11 cellular contexts compared by ENCODE assay signal in the genomic region with DNA sequence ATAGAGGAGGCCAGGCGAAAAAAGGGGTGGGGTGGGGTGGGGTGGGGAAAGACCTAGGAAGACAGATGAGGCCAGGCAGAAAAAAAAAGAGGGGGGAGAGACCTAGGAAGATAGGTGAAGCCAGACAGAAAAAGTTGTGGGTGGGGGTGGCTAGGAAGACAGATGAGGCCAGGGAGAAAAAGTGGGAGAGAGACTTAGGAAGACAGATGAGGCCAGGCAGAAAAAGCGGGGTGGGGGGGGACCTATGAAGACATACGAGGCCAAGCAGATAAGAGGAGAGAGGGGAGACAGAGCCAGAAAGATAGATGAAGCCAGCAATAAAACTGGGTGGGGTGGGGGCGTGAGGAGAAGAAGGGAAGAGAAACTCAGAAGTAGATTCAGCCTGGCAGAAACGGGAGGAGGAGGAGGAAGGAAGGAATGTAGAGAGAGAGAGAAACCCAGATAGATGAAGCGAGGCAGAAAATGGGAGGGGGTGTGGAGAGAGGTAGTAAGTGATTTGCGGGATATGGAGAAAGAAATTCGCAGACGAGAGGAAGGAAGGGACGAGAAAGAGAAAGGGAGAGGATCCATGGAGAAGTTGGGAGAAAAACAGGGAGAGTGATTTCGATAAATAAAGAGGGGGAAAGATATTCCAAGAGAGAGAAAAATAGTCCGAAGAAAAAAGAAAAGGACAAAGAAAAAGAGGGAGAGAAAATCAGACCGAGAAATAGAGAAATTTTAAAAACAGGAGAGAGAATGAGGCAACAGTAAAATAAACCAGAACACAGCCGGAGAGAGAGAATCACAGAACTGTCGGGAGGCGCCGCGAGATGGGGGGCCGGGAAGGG. TPM values are rescaled to one million over a fixed set of nuclear protein-coding genes. Genes with fewer than 3 reads are reported as not detected.
DNase-seq lines count a peak whose midpoint lies in the region; ATAC-seq and TF ChIP-seq lines count a peak whose summit lies in the region.
"Had no signal": no experiment of that assay in that cellular context is flagged by ENCODE, and none has a peak within 500 bp of the region (broad histone marks: within the 10 kb centered on the region; RNA-seq: fewer than 3 reads in every experiment).

No MANE protein-coding gene starts in this region.

- H3K9me3 Mint-ChIP-seq in activated naive CD4-positive, alpha-beta T cell treated with anti-CD3 and anti-CD28 coated beads for 36 hours, result no peaks in the 10 kb centered on the region
- H3K9me3 Mint-ChIP-seq in activated naive CD8-positive, alpha-beta T cell treated with anti-CD3 and anti-CD28 coated beads for 36 hours, result peaks cover 13% of the 10 kb centered on the region

- no peak overlapping the region for H3K9ac ChIP-seq in iPS-15b (ENCODE audit: low read depth, low read length)
- H3K9ac ChIP-seq: KMS-11 had no signal

- no peak overlapping the region for H3K27ac ChIP-seq in stomach
- H3K27ac ChIP-seq: KMS-11 had no signal

- CTCF ChIA-PET in activated naive CD4-positive, alpha-beta T cell treated with anti-CD3 and anti-CD28 coated beads for 36 hours (lab: Charles Lee), result no interaction called here

- H3K9me3 ChIP-seq in iPS-15b (ENCODE audit: control insufficient read depth, insufficient read depth, low read length) (no peaks in the 10 kb centered on the region), stomach (peaks cover 0 to 7% (median 1%) of the 10 kb centered on the region in 4 donors)

- no peaks in the 10 kb centered on the region for H3K36me3 ChIP-seq in iPS-15b (ENCODE audit: control insufficient read depth, insufficient read depth, low read length)
- no peaks in the 10 kb centered on the region for H3K36me3 ChIP-seq in stomach
- H3K36me3 ChIP-seq: BE2C had no signal

- ATAC-seq in HG02870 (IDR thresholded peaks at IDR 0.05; ENCODE audit: unreplicated experiment), result no peak

- peak overlapping the region; percentile 60 for H3K4me3 Mint-ChIP-seq in activated naive CD4-positive, alpha-beta T cell treated with anti-CD3 and anti-CD28 coated beads for 36 hours
- peak overlapping the region; percentile 51 for H3K4me3 Mint-ChIP-seq in activated naive CD8-positive, alpha-beta T cell treated with anti-CD3 and anti-CD28 coated beads for 36 hours

- intact Hi-C loops in activated naive CD4-positive, alpha-beta T cell treated with anti-CD3 and anti-CD28 coated beads for 36 hours (cut with micrococcal nuclease), result no loop called here
- intact Hi-C loops in stomach (cut with DNase I; ENCODE audit: low total_unique reads), result no loop called here

- peaks cover 56% of the 10 kb centered on the region for H3K27me3 Mint-ChIP-seq in activated naive CD4-positive, alpha-beta T cell treated with anti-CD3 and anti-CD28 coated beads for 36 hours (ENCODE audit: low read depth)
- H3K27me3 Mint-ChIP-seq in activated naive CD8-positive, alpha-beta T cell treated with anti-CD3 and anti-CD28 coated beads for 36 hours, result peaks cover 64% of the 10 kb centered on the region

- no peak for TF ChIP-seq POLR2A in stomach (IDR thresholded peaks at IDR 0.05)

- peaks cover 33% of the 10 kb centered on the region for H3K4me1 Mint-ChIP-seq in activated naive CD4-positive, alpha-beta T cell treated with anti-CD3 and anti-CD28 coated beads for 36 hours (ENCODE audit: low read depth)
- peaks cover 22% of the 10 kb centered on the region for H3K4me1 Mint-ChIP-seq in activated naive CD8-positive, alpha-beta T cell treated with anti-CD3 and anti-CD28 coated beads for 36 hours

- no peak for DNase-seq in activated naive CD4-positive, alpha-beta T cell treated with anti-CD3 and anti-CD28 coated beads for 36 hours
- no peak for DNase-seq in activated naive CD4-positive, alpha-beta T cell treated with Interleukin-2 at 50 U/mL for 16 hours
- no peak for DNase-seq in activated naive CD8-positive, alpha-beta T cell treated with anti-CD3 and anti-CD28 coated beads for 36 hours
- DNase-seq in stomach (no peak), DMS114 treated with DMSO at 0.1 percent for 48 hours (lab: John Stamatoyannopoulos, UW; ENCODE audit: unreplicated experiment) (no peak), H4 (ENCODE audit: low spot score) (no peak)

- no peak overlapping the region for H3K27ac Mint-ChIP-seq in activated naive CD4-positive, alpha-beta T cell treated with anti-CD3 and anti-CD28 coated beads for 36 hours
- no peak overlapping the region for H3K27ac Mint-ChIP-seq in activated naive CD8-positive, alpha-beta T cell treated with anti-CD3 and anti-CD28 coated beads for 36 hours

- H3K27me3 ChIP-seq in iPS-15b (ENCODE audit: control insufficient read depth, insufficient read depth, low read length) (peaks cover 9% of the 10 kb centered on the region), stomach (peaks cover 21 to 99% (median 73%) of the 10 kb centered on the region in 3 donors)

- no peak for TF ChIP-seq EP300 in stomach (IDR thresholded peaks at IDR 0.05)

- H3K4me3 ChIP-seq in iPS-15b (ENCODE audit: low read depth, low read length) (peak overlapping the region; percentile 78), stomach (peak overlapping the region in 3 of 4 donors; percentile 18 to 41 (median 22))

- 4 to 6% (median 5%) methylated on average over 19 of the region's 19 CpGs for WGBS in stomach, 5 donors

- TF ChIP-seq CTCF in stomach (IDR thresholded peaks at IDR 0.05), result no peak

- H3K4me1 ChIP-seq in iPS-15b (ENCODE audit: control insufficient read depth, insufficient read depth, low read length) (no peaks in the 10 kb centered on the region), stomach (peaks cover 11 to 52% (median 32%) of the 10 kb centered on the region in 4 donors)
- H3K4me1 ChIP-seq: BE2C had no signal

- H3K36me3 Mint-ChIP-seq in activated naive CD4-positive, alpha-beta T cell treated with anti-CD3 and anti-CD28 coated beads for 36 hours (ENCODE audit: low read depth), result peaks cover 2% of the 10 kb centered on the region
- peaks cover 13% of the 10 kb centered on the region for H3K36me3 Mint-ChIP-seq in activated naive CD8-positive, alpha-beta T cell treated with anti-CD3 and anti-CD28 coated beads for 36 hours

RNA-seq across cellular contexts. Expression of a gene that starts 12.2 kb away (rescaled TPM):
- total RNA-seq in activated naive CD4-positive, alpha-beta T cell treated with anti-CD3 and anti-CD28 coated beads for 36 hours, result not detected
- not detected for total RNA-seq in activated naive CD8-positive, alpha-beta T cell treated with anti-CD3 and anti-CD28 coated beads for 36 hours
- under 1 TPM in 1 of 5 donors, not detected in 4; 0.58 TPM for total RNA-seq in stomach
- polyA plus RNA-seq in stomach, result under 1 TPM in 2 of 3 donors, not detected in 1; 0.13 to 0.46 TPM
- 0.46 and 1.4 TPM in 2 replicates for total RNA-seq in H4 (2014; rRNA removed; shearing (Covaris generic))
- total RNA-seq: mucosa of gallbladder had no signal

RNA-seq across cellular contexts. Expression of a gene that starts 16.5 kb away (rescaled TPM):
- total RNA-seq in activated naive CD4-positive, alpha-beta T cell treated with anti-CD3 and anti-CD28 coated beads for 36 hours, result not detected
- total RNA-seq in activated naive CD8-positive, alpha-beta T cell treated with anti-CD3 and anti-CD28 coated beads for 36 hours, result not detected
- under 1 TPM in 2 of 5 donors, not detected in 3; under 0.01 to 0.45 TPM for total RNA-seq in stomach
- polyA plus RNA-seq in stomach, result under 1 TPM in 2 of 3 donors, not detected in 1; under 0.01 to 0.03 TPM
- 0.04 and 0.14 TPM in 2 replicates for total RNA-seq in H4 (2014; rRNA removed; shearing (Covaris generic))
